ENCODE assay signal across 23 cellular contexts in the genomic region with DNA sequence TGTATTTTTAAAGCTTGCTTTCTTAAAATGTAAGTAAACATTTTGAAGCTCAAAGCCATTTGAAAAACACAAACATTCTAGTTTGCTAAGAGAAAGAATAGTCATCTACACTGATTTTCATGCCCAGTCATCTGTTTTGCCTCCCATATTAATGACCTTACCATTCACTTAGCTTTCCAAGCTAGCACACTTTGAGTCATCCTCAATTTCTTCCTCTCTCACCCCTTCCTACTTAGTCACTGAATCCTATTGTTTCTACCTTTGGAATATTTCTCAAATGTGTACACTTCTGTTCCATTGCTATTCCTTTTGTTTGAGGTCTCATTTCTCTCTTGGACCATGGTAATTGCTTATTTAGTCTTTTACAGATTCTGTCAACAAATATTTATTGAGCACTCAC. TPM values are rescaled to one million over a fixed set of nuclear protein-coding genes. Genes with fewer than 3 reads are reported as not detected.
DNase-seq lines count a peak whose midpoint lies in the region; ATAC-seq and TF ChIP-seq lines count a peak whose summit lies in the region.
"Had no signal": no experiment of that assay in that cellular context is flagged by ENCODE, and none has a peak within 500 bp of the region (broad histone marks: within the 10 kb centered on the region; RNA-seq: fewer than 3 reads in every experiment).

No MANE protein-coding gene starts in this region.

- POLR2A ChIA-PET in HEK293 (lab: Yijun Ruan, JAX) = interaction anchor here (0.8 kb wide), 1 partner anchor 29 kb away, joined by 3 read pairs; the partner anchor contains the start of gene UGGT2
- POLR2A ChIA-PET in PC-3 (lab: Charles Lee; ENCODE audit: unreplicated experiment) = no interaction called here
- POLR2A ChIA-PET in SK-N-SH (lab: Yijun Ruan, JAX) = interaction anchor here (0.7 kb wide), 1 partner anchor 29 kb away, joined by 4 read pairs; the partner anchor contains the start of gene UGGT2

- no peak overlapping the region for H3K4me3 ChIP-seq in HEK293 (ENCODE audit: low read depth, low read length)
- no peak overlapping the region for H3K4me3 ChIP-seq in PC-3 (ENCODE audit: low read length)
- H3K4me3 ChIP-seq in SK-N-SH (ENCODE audit: low read depth in 2 of 2, low read length in 1 of 2) = no peak overlapping the region
- H3K4me3 ChIP-seq: MG63, SJCRH30 had no signal

- TF ChIP-seq RAD21 in SK-N-SH (IDR thresholded peaks at IDR 0.05; ENCODE audit: low read length) = no peak

- H3K79me2 ChIP-seq in PC-3 (ENCODE audit: low read length) (no peaks in the 10 kb centered on the region), SK-N-SH (ENCODE audit: insufficient read depth) (no peaks in the 10 kb centered on the region)

- no peaks in the 10 kb centered on the region for H3K36me3 ChIP-seq in HEK293 (ENCODE audit: control insufficient read depth in 2 of 2, insufficient read depth in 1 of 2, low read length in 2 of 2)
- no peaks in the 10 kb centered on the region for H3K36me3 ChIP-seq in PC-3 (ENCODE audit: low read depth, low read length)
- no peaks in the 10 kb centered on the region for H3K36me3 ChIP-seq in SK-N-SH (replicated peaks in 1 of 2; ENCODE audit: control insufficient read depth in 1 of 2, insufficient read depth in 2 of 2, low read length in 1 of 2)
- H3K36me3 ChIP-seq: MG63, SJCRH30 had no signal

- ATAC-seq in PC-3 = peak; percentile 74
- ATAC-seq: T-helper 17 cell had no signal

- BruUV-seq in PC-3 (replicated peaks; lab: Mats Ljungman, UMichigan) = no TSS peak

- DNase-seq in PC-3 (peak; percentile 48), epithelial cell of prostate (ENCODE audit: low read depth, low spot score) (peak; percentile 16), renal cortical epithelial cell (ENCODE audit: low read depth) (peak; percentile 56), GM19240 (ENCODE audit: insufficient read length, low spot score) (no peak), NCI-H2029 (lab: John Stamatoyannopoulos, UW) (no peak), SK-N-SH (no peak)
- DNase-seq: ACHN; C1 segment of cervical spinal cord; CD8-positive, alpha-beta memory T cell; GOT3; MG63; NCI-H1048; NCI-H1436 treated with DMSO at 0.1 percent for 48 hours; NCI-H2081; NCI-H510A; NCI-H748 treated with DMSO at 0.1 percent for 48 hours; OCI-M1; SJCRH30; T-helper 17 cell had no signal

- intact Hi-C loops in PC-3 (cut with micrococcal nuclease) = no loop called here

- H3F3A ChIP-seq in PC-3 (ENCODE audit: low read length, unreplicated experiment) = no peaks in the 10 kb centered on the region
- no peaks in the 10 kb centered on the region for H3F3A ChIP-seq in SK-N-SH (replicated peaks; ENCODE audit: insufficient read depth)

- no peak for TF ChIP-seq EP300 in SK-N-SH (IDR thresholded peaks at IDR 0.05; ENCODE audit: borderline replicate concordance in 1 of 2, low read depth in 1 of 2, low read length in 1 of 2)

- no peak overlapping the region for H3K4me2 ChIP-seq in PC-3 (ENCODE audit: low read length)
- H3K4me2 ChIP-seq in SK-N-SH = no peak overlapping the region
- H3K4me2 ChIP-seq: KMS-11 had no signal

- H3K9ac ChIP-seq in PC-3 (ENCODE audit: low read length) = no peak overlapping the region
- no peak overlapping the region for H3K9ac ChIP-seq in SK-N-SH
- H3K9ac ChIP-seq: KMS-11 had no signal

- no peaks in the 10 kb centered on the region for H3K9me2 ChIP-seq in PC-3 (replicated peaks; ENCODE audit: low read length)
- no peaks in the 10 kb centered on the region for H3K9me2 ChIP-seq in SK-N-SH

- H3K4me1 ChIP-seq in HEK293 (ENCODE audit: control insufficient read depth, insufficient read depth, low read length) (no peaks in the 10 kb centered on the region), PC-3 (ENCODE audit: insufficient read depth, low read length) (no peaks in the 10 kb centered on the region), SK-N-SH (ENCODE audit: control insufficient read depth in 1 of 2, insufficient read depth in 2 of 2, low read depth in 1 of 2, low read length in 1 of 2) (no peaks in the 10 kb centered on the region)
- H3K4me1 ChIP-seq: SJCRH30 had no signal

- H3K27me3 ChIP-seq in PC-3 (ENCODE audit: low read length) = peaks cover 8% of the 10 kb centered on the region
- H3K27me3 ChIP-seq in SK-N-SH (ENCODE audit: insufficient read depth) = no peaks in the 10 kb centered on the region
- H3K27me3 ChIP-seq: SJCRH30 had no signal

- H2AFZ ChIP-seq in PC-3 (ENCODE audit: low read length) = no peak overlapping the region
- H2AFZ ChIP-seq in SK-N-SH (ENCODE audit: low read depth) = no peak overlapping the region

- H3K27ac ChIP-seq in HEK293 (ENCODE audit: extremely low read depth, low read depth, low read length) (no peak overlapping the region), PC-3 (ENCODE audit: low read length) (no peak overlapping the region), epithelial cell of prostate (no peak overlapping the region), SK-N-SH (ENCODE audit: low read depth in 2 of 2, low read length in 1 of 2) (no peak overlapping the region)
- H3K27ac ChIP-seq: KMS-11, RWPE1, SJCRH30 had no signal

- TF ChIP-seq CTCF in HEK293 (tag by site-specific recombination; IDR thresholded peaks at IDR 0.05) = no peak
- no peak for TF ChIP-seq CTCF in PC-3 (conservative IDR thresholded peaks at IDR 0.05; ENCODE audit: low read depth, low read length)
- TF ChIP-seq CTCF in SK-N-SH (IDR thresholded peaks at IDR 0.05) = no peak

- H3K9me3 ChIP-seq in HEK293 (ENCODE audit: control insufficient read depth, insufficient read depth, low read depth, low read length) (no peaks in the 10 kb centered on the region), PC-3 (ENCODE audit: low read length) (no peaks in the 10 kb centered on the region), SK-N-SH (no peaks in the 10 kb centered on the region)
- H3K9me3 ChIP-seq: MG63, SJCRH30 had no signal

- CTCF ChIA-PET in HEK293 (lab: Yijun Ruan, JAX) (no interaction called here), PC-3 (lab: Charles Lee) (interaction anchor here (1.1 kb wide), 1 partner anchor 63 kb away, joined by 3 read pairs; no protein-coding TSS in a partner anchor), SK-N-SH (lab: Yijun Ruan, JAX) (interaction anchor here (1.4 to 1.6 kb wide), 2 partner anchors 17 to 735 kb away, joined by 3 to 5 read pairs; no protein-coding TSS in a partner anchor)

- no peaks in the 10 kb centered on the region for H4K20me1 ChIP-seq in PC-3 (ENCODE audit: low read length)
- H4K20me1 ChIP-seq in SK-N-SH (ENCODE audit: insufficient read depth) = no peaks in the 10 kb centered on the region

TF ChIP-seq in HEK293, 187 proteins besides CTCF, POLR2A, EP300 and RAD21 (continues in another document):
- TF ChIP-seq, protein P1, sequence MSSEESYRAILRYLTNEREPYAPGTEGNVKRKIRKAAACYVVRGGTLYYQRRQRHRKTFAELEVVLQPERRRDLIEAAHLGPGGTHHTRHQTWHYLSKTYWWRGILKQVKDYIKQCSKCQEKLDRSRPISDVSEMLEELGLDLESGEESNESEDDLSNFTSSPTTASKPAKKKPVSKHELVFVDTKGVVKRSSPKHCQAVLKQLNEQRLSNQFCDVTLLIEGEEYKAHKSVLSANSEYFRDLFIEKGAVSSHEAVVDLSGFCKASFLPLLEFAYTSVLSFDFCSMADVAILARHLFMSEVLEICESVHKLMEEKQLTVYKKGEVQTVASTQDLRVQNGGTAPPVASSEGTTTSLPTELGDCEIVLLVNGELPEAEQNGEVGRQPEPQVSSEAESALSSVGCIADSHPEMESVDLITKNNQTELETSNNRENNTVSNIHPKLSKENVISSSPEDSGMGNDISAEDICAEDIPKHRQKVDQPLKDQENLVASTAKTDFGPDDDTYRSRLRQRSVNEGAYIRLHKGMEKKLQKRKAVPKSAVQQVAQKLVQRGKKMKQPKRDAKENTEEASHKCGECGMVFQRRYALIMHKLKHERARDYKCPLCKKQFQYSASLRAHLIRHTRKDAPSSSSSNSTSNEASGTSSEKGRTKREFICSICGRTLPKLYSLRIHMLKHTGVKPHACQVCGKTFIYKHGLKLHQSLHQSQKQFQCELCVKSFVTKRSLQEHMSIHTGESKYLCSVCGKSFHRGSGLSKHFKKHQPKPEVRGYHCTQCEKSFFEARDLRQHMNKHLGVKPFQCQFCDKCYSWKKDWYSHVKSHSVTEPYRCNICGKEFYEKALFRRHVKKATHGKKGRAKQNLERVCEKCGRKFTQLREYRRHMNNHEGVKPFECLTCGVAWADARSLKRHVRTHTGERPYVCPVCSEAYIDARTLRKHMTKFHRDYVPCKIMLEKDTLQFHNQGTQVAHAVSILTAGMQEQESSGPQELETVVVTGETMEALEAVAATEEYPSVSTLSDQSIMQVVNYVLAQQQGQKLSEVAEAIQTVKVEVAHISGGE (tag by site-specific recombination; conservative IDR thresholded peaks at IDR 0.05; ENCODE audit: low read depth) = no peak

TF ChIP-seq in SK-N-SH, 30 proteins besides CTCF, POLR2A, EP300 and RAD21:
- TF ChIP-seq, protein P2, sequence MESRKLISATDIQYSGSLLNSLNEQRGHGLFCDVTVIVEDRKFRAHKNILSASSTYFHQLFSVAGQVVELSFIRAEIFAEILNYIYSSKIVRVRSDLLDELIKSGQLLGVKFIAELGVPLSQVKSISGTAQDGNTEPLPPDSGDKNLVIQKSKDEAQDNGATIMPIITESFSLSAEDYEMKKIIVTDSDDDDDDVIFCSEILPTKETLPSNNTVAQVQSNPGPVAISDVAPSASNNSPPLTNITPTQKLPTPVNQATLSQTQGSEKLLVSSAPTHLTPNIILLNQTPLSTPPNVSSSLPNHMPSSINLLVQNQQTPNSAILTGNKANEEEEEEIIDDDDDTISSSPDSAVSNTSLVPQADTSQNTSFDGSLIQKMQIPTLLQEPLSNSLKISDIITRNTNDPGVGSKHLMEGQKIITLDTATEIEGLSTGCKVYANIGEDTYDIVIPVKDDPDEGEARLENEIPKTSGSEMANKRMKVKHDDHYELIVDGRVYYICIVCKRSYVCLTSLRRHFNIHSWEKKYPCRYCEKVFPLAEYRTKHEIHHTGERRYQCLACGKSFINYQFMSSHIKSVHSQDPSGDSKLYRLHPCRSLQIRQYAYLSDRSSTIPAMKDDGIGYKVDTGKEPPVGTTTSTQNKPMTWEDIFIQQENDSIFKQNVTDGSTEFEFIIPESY (IDR thresholded peaks at IDR 0.05; ENCODE audit: borderline replicate concordance, low read depth) = no peak

RNA-seq across cellular contexts. Expression of gene HS6ST3, which starts 7.3 kb away (rescaled TPM):
- total RNA-seq in PC-3 (2014; rRNA removed) (0.06 and 0.11 TPM in 2 replicates), renal cortical epithelial cell (under 0.01 TPM in 2 replicates)
- under 0.01 TPM in 2 replicates for polyA plus RNA-seq in SK-N-SH (2012; rRNA removed)
- polyA plus RNA-seq in SK-N-SH (2012; cell fraction: cytosol; rRNA removed) = under 0.01 and 0.01 TPM in 2 replicates
- not detected in 2 replicates for polyA plus RNA-seq in SK-N-SH (2012; cell fraction: nucleus; rRNA removed)
- total RNA-seq: CD8-positive, alpha-beta memory T cell; HT-29; T-helper 17 cell had no signal
- polyA plus RNA-seq: CD8-positive, alpha-beta memory T cell had no signal

RNA-seq across cellular contexts. Expression of gene UGGT2, which starts 29.4 kb away (rescaled TPM):
- 12.2 and 24.3 TPM in 2 replicates for total RNA-seq in PC-3 (2014; rRNA removed)
- total RNA-seq in renal cortical epithelial cell = 33.8 and 47.6 TPM in 2 replicates
- 13.3 and 20.2 TPM in 2 replicates for polyA plus RNA-seq in SK-N-SH (2012; rRNA removed)
- polyA plus RNA-seq in SK-N-SH (2012; cell fraction: cytosol; rRNA removed) = 15.2 and 18.4 TPM in 2 replicates
- polyA plus RNA-seq in SK-N-SH (2012; cell fraction: nucleus; rRNA removed) = 17.1 and 43.0 TPM in 2 replicates
- polyA plus RNA-seq: CD8-positive, alpha-beta memory T cell had no signal

Comparison
In these comparisons a context has a peak if more than half of its experiments do, and no peak if none do; other contexts are left out.
1. DNase-seq: peak in PC-3 (single experiment), epithelial cell of prostate (single experiment) and renal cortical epithelial cell (single experiment); none in GM19240 (single experiment), NCI-H2029 (single experiment) and SK-N-SH (single experiment).